In genomic region chr5:138659121-138659520, GRCh38 we compare ENCODE assay signal across 22 cellular contexts.
A peak's percentile ranks its signal among the peaks of the same experiment; 100 is the strongest.
DNase-seq lines count a peak whose midpoint lies in the region; ATAC-seq and TF ChIP-seq lines count a peak whose summit lies in the region.
"Had no signal": no experiment of that assay in that cellular context is flagged by ENCODE, and none has a peak within 500 bp of the region (broad histone marks: within the 10 kb centered on the region; RNA-seq: fewer than 3 reads in every experiment).

No MANE protein-coding gene starts in this region.

- H3K9me3 ChIP-seq in neuronal stem cell (replicated peaks in 1 of 2; ENCODE audit: control insufficient read depth in 2 of 2, insufficient read depth in 1 of 2, low read depth in 1 of 2, low read length in 2 of 2): no peaks in the 10 kb centered on the region
- H3K9me3 ChIP-seq: BLaER1 treated with 17β-estradiol and CSF1 and Interleukin-3, amounts not matched to agents 10 nM and 100 nM; Caco-2; Peyer's patch; SJCRH30 had no signal

- no peak overlapping the region for H3K4me3 Mint-ChIP-seq in activated T-cell treated with anti-CD3 and anti-CD28 coated beads, Interleukin-2, amount 50 U/mL, for 24 hours
- H3K4me3 Mint-ChIP-seq in activated T-cell treated with anti-CD3 and anti-CD28 coated beads, Interleukin-2, amount 50 U/mL, for 72 hours: no peak overlapping the region
- H3K4me3 Mint-ChIP-seq in brain: no peak overlapping the region
- H3K4me3 Mint-ChIP-seq: CD4-positive, alpha-beta memory T cell had no signal

- peaks cover 92% of the 10 kb centered on the region for H3K27me3 Mint-ChIP-seq in activated T-cell treated with anti-CD3 and anti-CD28 coated beads, Interleukin-2, amount 50 U/mL, for 24 hours
- H3K27me3 Mint-ChIP-seq in activated T-cell treated with anti-CD3 and anti-CD28 coated beads, Interleukin-2, amount 50 U/mL, for 72 hours (ENCODE audit: low read depth): peaks cover 94% of the 10 kb centered on the region
- H3K27me3 Mint-ChIP-seq in brain: no peaks in the 10 kb centered on the region

- ATAC-seq in activated T-cell treated with anti-CD3 and anti-CD28 coated beads, Interleukin-2, amount 50 U/mL, for 72 hours (replicated peaks in 1 of 2): no peak
- ATAC-seq in HG02610 (IDR thresholded peaks at IDR 0.05; ENCODE audit: unreplicated experiment): no peak

- no peaks in the 10 kb centered on the region for H3K36me3 ChIP-seq in neuronal stem cell (replicated peaks in 1 of 2; ENCODE audit: control insufficient read depth in 2 of 2, insufficient read depth in 2 of 2, low read length in 2 of 2)
- H3K36me3 ChIP-seq: BLaER1 treated with 17β-estradiol and CSF1 and Interleukin-3, amounts not matched to agents 10 nM and 100 nM; Peyer's patch; SJCRH30 had no signal

- H3K27ac Mint-ChIP-seq in activated T-cell treated with anti-CD3 and anti-CD28 coated beads, Interleukin-2, amount 50 U/mL, for 24 hours: no peak overlapping the region
- no peak overlapping the region for H3K27ac Mint-ChIP-seq in activated T-cell treated with anti-CD3 and anti-CD28 coated beads, Interleukin-2, amount 50 U/mL, for 72 hours
- H3K27ac Mint-ChIP-seq in brain: peak overlapping the region; percentile 7 to 73 (median 36)
- H3K27ac Mint-ChIP-seq: CD4-positive, alpha-beta memory T cell had no signal

- no peaks in the 10 kb centered on the region for H3K36me3 Mint-ChIP-seq in activated T-cell treated with anti-CD3 and anti-CD28 coated beads, Interleukin-2, amount 50 U/mL, for 24 hours (ENCODE audit: low read depth)
- peaks cover 2 to 3% of the 10 kb centered on the region in 2 donors for H3K36me3 Mint-ChIP-seq in activated T-cell treated with anti-CD3 and anti-CD28 coated beads, Interleukin-2, amount 50 U/mL, for 72 hours (ENCODE audit: insufficient read depth in 2 of 2)
- H3K36me3 Mint-ChIP-seq in brain: no peaks in the 10 kb centered on the region
- H3K36me3 Mint-ChIP-seq: CD4-positive, alpha-beta memory T cell had no signal

- H3K4me1 ChIP-seq in neuronal stem cell (ENCODE audit: control insufficient read depth in 2 of 2, insufficient read depth in 1 of 2, low read depth in 1 of 2, low read length in 2 of 2): peaks cover 3 to 6% of the 10 kb centered on the region in 2 donors

- H3K9me3 Mint-ChIP-seq in activated T-cell treated with anti-CD3 and anti-CD28 coated beads, Interleukin-2, amount 50 U/mL, for 24 hours: peaks cover 6% of the 10 kb centered on the region
- H3K9me3 Mint-ChIP-seq in activated T-cell treated with anti-CD3 and anti-CD28 coated beads, Interleukin-2, amount 50 U/mL, for 72 hours: no peaks in the 10 kb centered on the region
- peaks cover 0 to 3% (median 0%) of the 10 kb centered on the region in 5 experiments for H3K9me3 Mint-ChIP-seq in brain

- peaks cover 0 to 14% (median 2%) of the 10 kb centered on the region in 3 experiments for H3K27me3 ChIP-seq in neuronal stem cell (ENCODE audit: control insufficient read depth in 3 of 3, insufficient read depth in 3 of 3, low read depth in 1 of 3, low read length in 3 of 3)
- H3K27me3 ChIP-seq: Peyer's patch, SJCRH30 had no signal

- H2BK12ac ChIP-seq in neuronal stem cell (ENCODE audit: low read length): no peak overlapping the region

- no CpG with 5 or more reads among the region's 3 CpGs for WGBS in neuronal stem cell (ENCODE audit: extremely low coverage in 2 of 2, insufficient read length in 2 of 2, insufficient replicate concordance in 1 of 2), 2 donors

- no peaks in the 10 kb centered on the region for H3K79me1 ChIP-seq in neuronal stem cell (ENCODE audit: low read depth, low read length)

- H3K18ac ChIP-seq in neuronal stem cell (ENCODE audit: low read length): peak overlapping the region; percentile 30

- H3K9ac ChIP-seq in neuronal stem cell (ENCODE audit: low read depth, low read length, poor library complexity): no peak overlapping the region
- H3K9ac ChIP-seq: BLaER1 treated with 17β-estradiol and CSF1 and Interleukin-3, amounts not matched to agents 10 nM and 100 nM had no signal

- H2BK15ac ChIP-seq in neuronal stem cell (ENCODE audit: low read length): no peak overlapping the region

- no peak overlapping the region for H4K8ac ChIP-seq in neuronal stem cell (ENCODE audit: low read depth, low read length)

- H2BK5ac ChIP-seq in neuronal stem cell (ENCODE audit: low read length): no peak overlapping the region

- H3K27ac ChIP-seq in neuronal stem cell (replicated peaks; ENCODE audit: low read length) (no peak overlapping the region), temporal lobe (ENCODE audit: low read depth, low read length) (peak overlapping the region; percentile 36)
- H3K27ac ChIP-seq: BLaER1 treated with 17β-estradiol and CSF1 and Interleukin-3, amounts not matched to agents 10 nM and 100 nM; Peyer's patch; SJCRH30 had no signal

- DNase-seq in activated T-cell treated with anti-CD3 and anti-CD28 coated beads, Interleukin-2, amount 50 U/mL, for 24 hours: peak; percentile 26
- DNase-seq in activated T-cell treated with anti-CD3 and anti-CD28 coated beads, Interleukin-2, amount 50 U/mL, for 72 hours: no peak
- DNase-seq in neuronal stem cell (ENCODE audit: low spot score) (no peak), GM19240 (ENCODE audit: insufficient read length, low spot score) (no peak)
- DNase-seq: 8988T; CD4-positive, alpha-beta memory T cell; DMS 273 treated with DMSO at 0.1 percent for 48 hours; GOT3; HCEC 1CT; KG1; NCI-H1092; NCI-H1436 treated with DMSO at 0.1 percent for 48 hours; NCI-H1930; NCI-H510A; NCI-H748 treated with DMSO at 0.1 percent for 48 hours; SJCRH30 had no signal

- TF ChIP-seq CTCF in brain (conservative IDR thresholded peaks at IDR 0.05): no peak

- H3K4me3 ChIP-seq in neuronal stem cell (ENCODE audit: low read length in 2 of 2): no peak overlapping the region
- H3K4me3 ChIP-seq: BLaER1 treated with 17β-estradiol and CSF1 and Interleukin-3, amounts not matched to agents 10 nM and 100 nM; Peyer's patch; SJCRH30 had no signal

- H3K4me1 Mint-ChIP-seq in activated T-cell treated with anti-CD3 and anti-CD28 coated beads, Interleukin-2, amount 50 U/mL, for 24 hours (ENCODE audit: low read depth): peaks cover 33% of the 10 kb centered on the region
- peaks cover 37% of the 10 kb centered on the region for H3K4me1 Mint-ChIP-seq in activated T-cell treated with anti-CD3 and anti-CD28 coated beads, Interleukin-2, amount 50 U/mL, for 72 hours (ENCODE audit: low read depth)
- peaks cover 70% of the 10 kb centered on the region for H3K4me1 Mint-ChIP-seq in brain

- no peak overlapping the region for H2AFZ ChIP-seq in neuronal stem cell (ENCODE audit: low read length)

- no peak overlapping the region for H3K14ac ChIP-seq in neuronal stem cell (ENCODE audit: low read length)

- no peak overlapping the region for H3K23ac ChIP-seq in neuronal stem cell (ENCODE audit: low read depth, low read length, poor library complexity)

- H3K4me2 ChIP-seq in neuronal stem cell (ENCODE audit: insufficient read depth, low read length, poor library complexity, severe bottlenecking): no peak overlapping the region
- H3K4me2 ChIP-seq: BLaER1 treated with 17β-estradiol and CSF1 and Interleukin-3, amounts not matched to agents 10 nM and 100 nM had no signal

- H2AK5ac ChIP-seq in neuronal stem cell (ENCODE audit: low read depth, low read length): no peak overlapping the region

- H3K4ac ChIP-seq in neuronal stem cell (ENCODE audit: low read length): no peak overlapping the region

- H4K91ac ChIP-seq in neuronal stem cell (ENCODE audit: low read depth, low read length, poor library complexity): no peak overlapping the region

- H2BK120ac ChIP-seq in neuronal stem cell (ENCODE audit: low read depth, low read length): no peak overlapping the region

Comparison
In these comparisons a context has a peak if more than half of its experiments do, and no peak if none do; other contexts are left out.
1. H3K27ac Mint-ChIP-seq: peak in brain (5 of 5); none in activated T-cell treated with anti-CD3 and anti-CD28 coated beads, Interleukin-2, amount 50 U/mL, for 24 hours (single experiment) and activated T-cell treated with anti-CD3 and anti-CD28 coated beads, Interleukin-2, amount 50 U/mL, for 72 hours (single experiment).